Comparison of ENCODE assay signal across 10 cellular contexts in the genomic region with DNA sequence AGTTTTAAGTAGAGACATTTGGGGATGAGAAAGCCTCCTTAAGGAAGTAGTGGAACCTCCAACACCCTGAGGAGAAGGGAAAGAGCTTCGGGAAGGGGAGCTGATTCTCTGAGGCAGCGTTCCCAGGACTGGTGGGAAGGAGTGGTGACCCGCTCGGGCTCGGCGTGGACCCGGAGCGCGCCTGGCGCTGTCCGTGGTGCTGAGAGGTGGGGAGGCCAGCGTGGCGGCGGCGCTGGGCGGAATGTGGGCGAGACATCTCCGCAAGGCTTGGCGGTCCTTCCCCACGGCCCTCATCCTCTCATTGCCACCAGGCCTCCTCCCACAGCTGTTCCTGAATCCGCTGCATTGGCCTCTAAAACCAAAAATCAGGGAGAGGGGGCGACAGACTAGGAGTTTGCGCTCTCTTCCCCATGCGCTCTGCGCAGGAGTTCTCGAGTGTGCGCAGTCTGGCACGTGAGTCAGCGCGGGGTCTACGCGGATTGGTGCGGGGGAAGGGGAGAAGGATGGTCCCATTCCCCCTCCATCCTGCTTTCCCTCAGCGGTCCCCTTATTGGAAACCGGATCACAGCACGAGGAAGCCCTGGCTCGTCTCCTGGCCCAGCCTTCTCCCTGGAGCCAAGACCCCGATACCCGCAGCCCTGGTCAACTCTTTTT. TPM values are rescaled to one million over a fixed set of nuclear protein-coding genes. Genes with fewer than 3 reads are reported as not detected.
DNase-seq lines count a peak whose midpoint lies in the region; ATAC-seq, FAIRE-seq and TF ChIP-seq lines count a peak whose summit lies in the region.
"Had no signal": no experiment of that assay in that cellular context is flagged by ENCODE, and none has a peak within 500 bp of the region (broad histone marks: within the 10 kb centered on the region; RNA-seq: fewer than 3 reads in every experiment).

No MANE protein-coding gene starts in this region.

- H3K79me2 ChIP-seq in H9 (ENCODE audit: insufficient read depth, low read length): no peaks in the 10 kb centered on the region

- peaks cover 0 to 1% (median 0%) of the 10 kb centered on the region in 3 experiments; a peak in 1 of 7 replicates for H3K36me3 Mint-ChIP-seq in H9 (ENCODE audit: insufficient read depth in 1 of 3, low read depth in 3 of 3)
- H3K36me3 Mint-ChIP-seq in activated CD8-positive, alpha-beta T cell treated with anti-CD3 and anti-CD28 coated beads for 36 hours (ENCODE audit: low read depth): peaks cover 3% of the 10 kb centered on the region
- H3K36me3 Mint-ChIP-seq in progenitor cell of endocrine pancreas (ENCODE audit: insufficient read depth): no peaks in the 10 kb centered on the region

- TF ChIP-seq CTCF in H9 (conservative IDR thresholded peaks at IDR 0.05) (no peak), progenitor cell of endocrine pancreas (IDR thresholded peaks at IDR 0.05; ENCODE audit: unreplicated experiment) (no peak), D721Med (IDR thresholded peaks at IDR 0.05; ENCODE audit: insufficient read depth, missing control alignments) (no peak)
- no peak for TF ChIP-seq CTCF in activated CD8-positive, alpha-beta T cell treated with anti-CD3 and anti-CD28 coated beads for 36 hours (IDR thresholded peaks at IDR 0.05)

- H3K23me2 ChIP-seq in H9 (ENCODE audit: insufficient read length, low read depth, low read length, poor library complexity, severe bottlenecking): peaks cover 3% of the 10 kb centered on the region

- H4K8ac ChIP-seq in H9 (replicated peaks; ENCODE audit: insufficient read length, low read depth, low read length): no peak overlapping the region

- H3K4ac ChIP-seq in H9 (ENCODE audit: low read depth, low read length): no peak overlapping the region

- no peak overlapping the region for H3K27ac Mint-ChIP-seq in H9
- H3K27ac Mint-ChIP-seq in activated CD8-positive, alpha-beta T cell treated with anti-CD3 and anti-CD28 coated beads for 36 hours: no peak overlapping the region
- no peak overlapping the region for H3K27ac Mint-ChIP-seq in progenitor cell of endocrine pancreas
- H3K27ac Mint-ChIP-seq: memory B cell had no signal

- peaks cover 89% of the 10 kb centered on the region for H3K27me3 Mint-ChIP-seq in H9 (ENCODE audit: low read depth)
- H3K27me3 Mint-ChIP-seq in activated CD8-positive, alpha-beta T cell treated with anti-CD3 and anti-CD28 coated beads for 36 hours: peaks cover 49% of the 10 kb centered on the region
- peaks cover 88% of the 10 kb centered on the region for H3K27me3 Mint-ChIP-seq in progenitor cell of endocrine pancreas

- no peak overlapping the region for H3K27ac ChIP-seq in H9 (ENCODE audit: insufficient read length, low read depth, low read length)
- H3K27ac ChIP-seq: KMS-11 had no signal

- H3K56ac ChIP-seq in H9 (ENCODE audit: insufficient read length, low read depth, low read length): no peak overlapping the region

- no peak overlapping the region for H3K23ac ChIP-seq in H9 (ENCODE audit: insufficient read length, low read depth, low read length)

- H3K9ac ChIP-seq in H9 (ENCODE audit: extremely low read depth, insufficient read length, low read length): no peak overlapping the region
- H3K9ac ChIP-seq: KMS-11 had no signal

- H2AK5ac ChIP-seq in H9 (ENCODE audit: insufficient read length, low read length): no peak overlapping the region

- no peak overlapping the region for H2BK20ac ChIP-seq in H9 (ENCODE audit: low read depth, low read length, poor library complexity, severe bottlenecking)

- H3K9me3 ChIP-seq in H9 (ENCODE audit: control insufficient read depth, low read depth, low read length): no peaks in the 10 kb centered on the region

- H2BK120ac ChIP-seq in H9 (ENCODE audit: low read depth, low read length, poor library complexity, severe bottlenecking): no peak overlapping the region

- H2BK12ac ChIP-seq in H9 (ENCODE audit: insufficient read length, low read depth, low read length): no peak overlapping the region

- no peak overlapping the region for H2BK5ac ChIP-seq in H9 (ENCODE audit: insufficient read length, low read length)

- POLR2A ChIA-PET in activated CD8-positive, alpha-beta T cell treated with anti-CD3 and anti-CD28 coated beads for 36 hours (lab: Charles Lee): interaction anchor here (0.8 kb wide), 1 partner anchor 139 kb away, joined by 3 read pairs; no protein-coding TSS in a partner anchor

- no peak overlapping the region for H3T11ph ChIP-seq in H9 (ENCODE audit: low read length)

- intact Hi-C loops in activated CD8-positive, alpha-beta T cell treated with anti-CD3 and anti-CD28 coated beads for 36 hours (cut with micrococcal nuclease): no loop called here
- intact Hi-C loops in left cardiac atrium (cut with DNase I): no loop called here

- H3K4me3 Mint-ChIP-seq in H9 (peak overlapping the region in 1 of 2 experiments; percentile 68; a peak in 4 of 5 replicates), progenitor cell of endocrine pancreas (ENCODE audit: low read depth) (no peak overlapping the region)
- H3K4me3 Mint-ChIP-seq in activated CD8-positive, alpha-beta T cell treated with anti-CD3 and anti-CD28 coated beads for 36 hours: no peak overlapping the region
- H3K4me3 Mint-ChIP-seq: memory B cell had no signal

- H3K4me1 ChIP-seq in H9 (ENCODE audit: insufficient read depth, low read length): no peaks in the 10 kb centered on the region

- WGBS in H9 (ENCODE audit: extremely low coverage, insufficient read length, low lambda C conversion rate): no CpG with 5 or more reads among the region's 39 CpGs

- peak overlapping the region; percentile 54 for H3K4me2 ChIP-seq in H9 (ENCODE audit: insufficient read depth, insufficient read length, low read length)
- H3K4me2 ChIP-seq: KMS-11 had no signal

- H4K20me1 ChIP-seq in H9 (ENCODE audit: control insufficient read depth, insufficient read depth, insufficient read length): no peaks in the 10 kb centered on the region

- H3K9me3 Mint-ChIP-seq in H9 (no peaks in the 10 kb centered on the region; a peak in 2 of 5 replicates), progenitor cell of endocrine pancreas (ENCODE audit: low read depth) (peaks cover 5% of the 10 kb centered on the region)
- H3K9me3 Mint-ChIP-seq in activated CD8-positive, alpha-beta T cell treated with anti-CD3 and anti-CD28 coated beads for 36 hours: peaks cover 5% of the 10 kb centered on the region

- no peak for FAIRE-seq in D721Med (lab: Jason Lieb, UNC)

- no peaks in the 10 kb centered on the region for H3K79me1 ChIP-seq in H9 (ENCODE audit: insufficient read depth, low read depth, low read length, poor library complexity, severe bottlenecking)

- H2BK15ac ChIP-seq in H9 (ENCODE audit: low read depth, low read length): no peak overlapping the region

- no peak overlapping the region for H4K91ac ChIP-seq in H9 (ENCODE audit: insufficient read length, low read depth, low read length)

- peak; percentile 45 for ATAC-seq in activated CD8-positive, alpha-beta T cell treated with anti-CD3 and anti-CD28 coated beads for 36 hours
- ATAC-seq in left cardiac atrium: peak; percentile 61 to 79

- CTCF ChIA-PET in activated CD8-positive, alpha-beta T cell treated with anti-CD3 and anti-CD28 coated beads for 36 hours (lab: Charles Lee): interaction anchor here (1.4 to 1.6 kb wide), 2 partner anchors 10 to 21 kb away, joined by 3 to 4 read pairs; no protein-coding TSS in a partner anchor

- peaks cover 23% of the 10 kb centered on the region; the same call in 1 of the 2 replicates for H3K27me3 ChIP-seq in H9 (ENCODE audit: insufficient read depth, low read length)

- no peak overlapping the region for H4K5ac ChIP-seq in H9 (ENCODE audit: insufficient read length, low read depth, low read length)

- DNase-seq in H9 (peak; percentile 64), left cardiac atrium (peak; percentile 49), progenitor cell of endocrine pancreas (ENCODE audit: low spot score, unreplicated experiment) (peak; percentile 73), NCI-H1436 treated with DMSO at 0.1 percent for 48 hours (lab: John Stamatoyannopoulos, UW) (no peak), D721Med (ENCODE audit: insufficient read length, low spot score) (no peak), H4 (ENCODE audit: low spot score) (no peak), NCI-H1930 (lab: John Stamatoyannopoulos, UW) (no peak)
- DNase-seq in activated CD8-positive, alpha-beta T cell treated with anti-CD3 and anti-CD28 coated beads for 36 hours: peak; percentile 35

- no peak overlapping the region for H2AFZ ChIP-seq in H9 (ENCODE audit: low read length)

- no peak overlapping the region for H3K14ac ChIP-seq in H9 (ENCODE audit: insufficient read depth, low read length)

- H3K18ac ChIP-seq in H9 (ENCODE audit: insufficient read length, low read depth, low read length): no peak overlapping the region

- peaks cover 16% of the 10 kb centered on the region in 2 experiments for H3K4me1 Mint-ChIP-seq in H9
- no peaks in the 10 kb centered on the region for H3K4me1 Mint-ChIP-seq in activated CD8-positive, alpha-beta T cell treated with anti-CD3 and anti-CD28 coated beads for 36 hours (ENCODE audit: low read depth)
- peaks cover 1% of the 10 kb centered on the region for H3K4me1 Mint-ChIP-seq in progenitor cell of endocrine pancreas (ENCODE audit: low read depth)
- H3K4me1 Mint-ChIP-seq: memory B cell had no signal

RNA-seq across cellular contexts. Expression of a gene that starts 0.9 kb away (rescaled TPM):
- total RNA-seq in H9 (2021) (not detected in 2 replicates), left cardiac atrium (not detected), progenitor cell of endocrine pancreas (not detected in 2 replicates)
- not detected for total RNA-seq in activated CD8-positive, alpha-beta T cell treated with anti-CD3 and anti-CD28 coated beads for 36 hours
- total RNA-seq in H4 (2014; rRNA removed; shearing (Covaris generic)): not detected in 2 replicates

RNA-seq across cellular contexts. Expression of a gene that starts 22.5 kb away (rescaled TPM):
- total RNA-seq in H9 (2021) (6.3 and 6.5 TPM in 2 replicates), left cardiac atrium (not detected), progenitor cell of endocrine pancreas (30.2 and 30.5 TPM in 2 replicates)
- total RNA-seq in activated CD8-positive, alpha-beta T cell treated with anti-CD3 and anti-CD28 coated beads for 36 hours: 1 to 10 TPM in 1 of 2 experiments, under 1 TPM in 1; 0.92 to 1.1 TPM
- 6.8 and 10.0 TPM in 2 replicates for total RNA-seq in H4 (2014; rRNA removed; shearing (Covaris generic))

RNA-seq across cellular contexts. Expression of a gene that starts 52.5 kb away (rescaled TPM):
- total RNA-seq in H9 (2021) (32.0 and 34.1 TPM in 2 replicates), left cardiac atrium (10 to 100 TPM; 43.7 to 63.6 TPM), progenitor cell of endocrine pancreas (66.2 and 69.5 TPM in 2 replicates)
- total RNA-seq in activated CD8-positive, alpha-beta T cell treated with anti-CD3 and anti-CD28 coated beads for 36 hours: 10 to 100 TPM; 61.8 to 63.3 TPM
- 16.1 and 18.3 TPM in 2 replicates for total RNA-seq in H4 (2014; rRNA removed; shearing (Covaris generic))

RNA-seq across cellular contexts. Expression of a gene that starts 56.0 kb away (rescaled TPM):
- total RNA-seq in H9 (2021) (60.9 and 63.5 TPM in 2 replicates), left cardiac atrium (10 to 100 TPM; 52.6 to 70.5 TPM), progenitor cell of endocrine pancreas (36.0 and 47.0 TPM in 2 replicates)
- 100 to 1,000 TPM; 112 to 113 TPM for total RNA-seq in activated CD8-positive, alpha-beta T cell treated with anti-CD3 and anti-CD28 coated beads for 36 hours
- total RNA-seq in H4 (2014; rRNA removed; shearing (Covaris generic)): 79.9 and 87.7 TPM in 2 replicates

Comparison
In these comparisons a context has a peak if more than half of its experiments do, and no peak if none do; other contexts are left out.
1. DNase-seq: peak in H9 (single experiment), activated CD8-positive, alpha-beta T cell treated with anti-CD3 and anti-CD28 coated beads for 36 hours (single experiment), left cardiac atrium (single experiment) and progenitor cell of endocrine pancreas (single experiment); none in NCI-H1436 treated with DMSO at 0.1 percent for 48 hours (single experiment), D721Med (single experiment), H4 (single experiment) and NCI-H1930 (0 of 2).